Comparison of ENCODE assay signal across 8 cellular contexts in genomic region chr16:2575839-2576238, GRCh38. TPM values are rescaled to one million over a fixed set of nuclear protein-coding genes. Genes with fewer than 3 reads are reported as not detected.
"Had no signal": no experiment of that assay in that cellular context is flagged by ENCODE, and none has a peak within 500 bp of the region (broad histone marks: within the 10 kb centered on the region; RNA-seq: fewer than 3 reads in every experiment).

No MANE protein-coding gene starts in this region.

RNA-seq across cellular contexts. Expression of gene CEMP1, which starts 44.6 kb away (rescaled TPM):
- total RNA-seq: activated CD4-positive, alpha-beta memory T cell treated with anti-CD3 and anti-CD28 coated beads for 36 hours; activated CD4-positive, alpha-beta T cell treated with anti-CD3 and anti-CD28 coated beads for 36 hours; activated CD4-positive, alpha-beta T cell treated with anti-CD3 and anti-CD28 coated beads, Interleukin-2, amount 10 ng/mL, durations not matched to agents 24 days and 14 days; activated CD8-positive, alpha-beta memory T cell treated with anti-CD3 and anti-CD28 coated beads for 36 hours; activated CD8-positive, alpha-beta memory T cell treated with anti-CD3 and anti-CD28 coated beads, Interleukin-2, amount 10 ng/mL, durations not matched to agents 7 days and 5 days; activated CD8-positive, alpha-beta T cell treated with anti-CD3 and anti-CD28 coated beads for 36 hours; activated CD8-positive, alpha-beta T cell treated with anti-CD3 and anti-CD28 coated beads, Interleukin-2, amount 10 ng/mL, durations not matched to agents 7 days and 5 days; T-helper 2 cell treated with Interferon-gamma antibody and Interleukin-4, amounts not matched to agents 100 ng/mL and 5 ng/mL, for 36 hours had no signal
